Comparison of ENCODE assay signal across 19 cellular contexts in genomic region chr1:14976260-14976659, GRCh38.
"Had no signal": no experiment of that assay in that cellular context is flagged by ENCODE, and none has a peak within 500 bp of the region (broad histone marks: within the 10 kb centered on the region; RNA-seq: fewer than 3 reads in every experiment).

No MANE protein-coding gene starts in this region.

- FAIRE-seq: endometrium, frontal cortex, keratinocyte had no signal

- H3K27ac ChIP-seq: brain microvascular endothelial cell, parathyroid adenoma had no signal

- H3K27me3 ChIP-seq: brain microvascular endothelial cell had no signal

- H3K36me3 ChIP-seq: brain microvascular endothelial cell had no signal

- H3K9ac ChIP-seq: parathyroid adenoma had no signal

- H3K4me1 ChIP-seq: parathyroid adenoma had no signal

- ATAC-seq: activated naive CD8-positive, alpha-beta T cell treated with anti-CD3 and anti-CD28 coated beads, Interleukin-2, amount 50 U/mL, for 24 hours; activated T-cell treated with anti-CD3 and anti-CD28 coated beads, Interleukin-2, amount 50 U/mL, for 4 hours; naive thymus-derived CD4-positive, alpha-beta T cell; SK-N-SH treated with all-trans-retinoic acid at 6 μM for 48 hours had no signal

- DNase-seq: activated CD4-positive, alpha-beta T cell treated with anti-CD3 and anti-CD28 coated beads, Interleukin-2, amount 50 U/mL, for 1 hour; activated CD4-positive, CD25-positive, alpha-beta regulatory T cell treated with anti-CD3 and anti-CD28 coated beads, Interleukin-2, amount 50 U/mL, for 72 hours; activated CD8-positive, alpha-beta memory T cell treated with anti-CD3 and anti-CD28 coated beads, Interleukin-2, amount 50 U/mL, for 4 hours; activated effector memory CD4-positive, alpha-beta T cell treated with Interleukin-2 at 50 U/mL for 16 hours; activated naive CD4-positive, alpha-beta T cell treated with anti-CD3 and anti-CD28 coated beads, Interleukin-2, amount 10 ng/mL, durations not matched to agents 7 days and 5 days; activated naive CD8-positive, alpha-beta T cell treated with anti-CD3 and anti-CD28 coated beads, Interleukin-2, amount 50 U/mL, for 24 hours; activated T-cell treated with anti-CD3 and anti-CD28 coated beads, Interleukin-2, amount 50 U/mL, for 4 hours; anterior cingulate cortex; brain microvascular endothelial cell; cortex of kidney; head of caudate nucleus; naive thymus-derived CD4-positive, alpha-beta T cell; T-helper 1 cell; T-helper 9 cell had no signal
